ENCODE assay signal across 8 cellular contexts in the genomic region with DNA sequence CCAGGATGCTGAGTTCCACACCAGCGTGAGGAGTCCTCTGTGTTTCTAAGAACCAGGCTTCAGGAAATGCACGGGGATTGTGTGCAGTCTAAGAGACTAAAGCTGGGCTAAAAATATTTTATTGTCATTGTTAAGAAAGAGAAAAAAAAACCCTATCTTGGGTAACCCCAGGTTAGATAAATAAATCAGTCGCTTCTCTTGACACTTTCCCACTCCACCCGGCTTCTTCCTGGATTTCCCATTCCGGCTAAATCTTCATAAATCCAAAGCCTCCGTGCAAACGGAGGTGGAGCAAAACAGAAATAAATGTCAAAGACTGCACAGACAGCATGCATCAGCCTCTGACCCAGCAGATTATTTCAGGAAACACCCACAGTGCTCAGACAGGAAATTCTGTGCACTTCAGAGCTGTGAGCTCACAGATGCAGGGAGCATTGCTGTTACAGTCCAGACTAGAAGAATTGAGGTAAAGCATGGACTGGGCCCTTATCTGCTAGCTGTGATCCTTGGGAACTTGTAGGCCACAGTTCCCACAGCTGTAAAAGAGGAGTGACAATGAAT. TPM values are rescaled to one million over a fixed set of nuclear protein-coding genes. Genes with fewer than 3 reads are reported as not detected.
A peak's percentile ranks its signal among the peaks of the same experiment; 100 is the strongest.
DNase-seq lines count a peak whose midpoint lies in the region; ATAC-seq and TF ChIP-seq lines count a peak whose summit lies in the region.

No MANE protein-coding gene starts in this region.

- TF ChIP-seq EP300 in gastroesophageal sphincter (IDR thresholded peaks at IDR 0.05): no peak

- peaks cover 36% of the 10 kb centered on the region for H3K4me1 Mint-ChIP-seq in activated CD4-positive, alpha-beta T cell treated with anti-CD3 and anti-CD28 coated beads, Interleukin-2, amount 10 ng/mL, durations not matched to agents 24 days and 14 days

- peak overlapping the region; percentile 92 for H3K27ac Mint-ChIP-seq in activated CD4-positive, alpha-beta T cell treated with anti-CD3 and anti-CD28 coated beads, Interleukin-2, amount 10 ng/mL, durations not matched to agents 24 days and 14 days

- H2AFZ ChIP-seq in smooth muscle cell (ENCODE audit: low read depth): peak overlapping the region; percentile 10

- DNase-seq in A172 (ENCODE audit: low spot score) (peak; percentile 89), smooth muscle cell (lab: John Stamatoyannopoulos, UW; ENCODE audit: unreplicated experiment) (no peak), NCI-H1092 (lab: John Stamatoyannopoulos, UW) (no peak), COLO829 (ENCODE audit: low spot score) (no peak)
- DNase-seq in activated CD4-positive, alpha-beta T cell treated with anti-CD3 and anti-CD28 coated beads, Interleukin-2, amount 10 ng/mL, durations not matched to agents 24 days and 14 days: peak; percentile 83

- no peaks in the 10 kb centered on the region for H3K36me3 ChIP-seq in gastroesophageal sphincter
- no peaks in the 10 kb centered on the region for H3K36me3 ChIP-seq in smooth muscle cell (ENCODE audit: low read depth)

- H3K9ac ChIP-seq in smooth muscle cell (ENCODE audit: low read depth): peak overlapping the region; percentile 25

- whole genome bisulfite sequencing in gastroesophageal sphincter (ENCODE audit: low coverage in 1 of 2), 2 donors: 2 to 13% methylated on average over 5 to 7 of the region's 7 CpGs
- 21% methylated on average over 7 of the region's 7 CpGs for WGBS in smooth muscle cell (ENCODE audit: low lambda C conversion rate)

- H3K27me3 Mint-ChIP-seq in activated CD4-positive, alpha-beta T cell treated with anti-CD3 and anti-CD28 coated beads, Interleukin-2, amount 10 ng/mL, durations not matched to agents 24 days and 14 days: no peaks in the 10 kb centered on the region

- H3K27me3 ChIP-seq in gastroesophageal sphincter (no peaks in the 10 kb centered on the region), smooth muscle cell (ENCODE audit: low read depth) (peaks cover 3% of the 10 kb centered on the region)

- H3K9me3 ChIP-seq in gastroesophageal sphincter: no peaks in the 10 kb centered on the region
- no peaks in the 10 kb centered on the region for H3K9me3 ChIP-seq in smooth muscle cell (replicated peaks; ENCODE audit: low read depth)

- H3K4me1 ChIP-seq in gastroesophageal sphincter: peaks cover 0 to 23% (median 12%) of the 10 kb centered on the region in 3 donors
- H3K4me1 ChIP-seq in smooth muscle cell (ENCODE audit: low read depth): no peaks in the 10 kb centered on the region

- no peaks in the 10 kb centered on the region for H3F3A ChIP-seq in smooth muscle cell (ENCODE audit: low read depth)

- no peaks in the 10 kb centered on the region for H3K79me2 ChIP-seq in smooth muscle cell (ENCODE audit: low read depth)

- peak overlapping the region in 3 of 4 donors; percentile 13 to 42 (median 37) for H3K27ac ChIP-seq in gastroesophageal sphincter
- H3K27ac ChIP-seq in smooth muscle cell (ENCODE audit: low read depth): peak overlapping the region; percentile 65

- peak; percentile 59 for ATAC-seq in GM18511 (IDR thresholded peaks at IDR 0.05; ENCODE audit: unreplicated experiment)
- ATAC-seq in HG03095 (IDR thresholded peaks at IDR 0.05; ENCODE audit: unreplicated experiment): peak; percentile 50
- ATAC-seq in gastroesophageal sphincter: no peak

- peaks cover 6% of the 10 kb centered on the region for H3K36me3 Mint-ChIP-seq in activated CD4-positive, alpha-beta T cell treated with anti-CD3 and anti-CD28 coated beads, Interleukin-2, amount 10 ng/mL, durations not matched to agents 24 days and 14 days (ENCODE audit: low read depth)

- H3K4me3 ChIP-seq in gastroesophageal sphincter (no peak overlapping the region), smooth muscle cell (peak overlapping the region; percentile 3)

- no peak for TF ChIP-seq POLR2A in gastroesophageal sphincter (IDR thresholded peaks at IDR 0.05)

- H4K20me1 ChIP-seq in smooth muscle cell (ENCODE audit: low read depth): no peaks in the 10 kb centered on the region

- TF ChIP-seq CTCF in gastroesophageal sphincter (IDR thresholded peaks at IDR 0.05) (no peak), smooth muscle cell (IDR thresholded peaks at IDR 0.05; ENCODE audit: borderline replicate concordance, insufficient read depth, poor library complexity, severe bottlenecking) (no peak)

- peak overlapping the region; percentile 60 for H3K4me2 ChIP-seq in smooth muscle cell

- peaks cover 6% of the 10 kb centered on the region for H3K9me3 Mint-ChIP-seq in activated CD4-positive, alpha-beta T cell treated with anti-CD3 and anti-CD28 coated beads, Interleukin-2, amount 10 ng/mL, durations not matched to agents 24 days and 14 days

- intact Hi-C loops in activated CD4-positive, alpha-beta T cell treated with anti-CD3 and anti-CD28 coated beads, Interleukin-2, amount 10 ng/mL, durations not matched to agents 24 days and 14 days (cut with micrococcal nuclease): loop anchor here (1.0 to 10.0 kb wide), 2 partner anchors 10 to 683 kb away; a partner anchor contains a TSS

- peak overlapping the region; percentile 78 for H3K4me3 Mint-ChIP-seq in activated CD4-positive, alpha-beta T cell treated with anti-CD3 and anti-CD28 coated beads, Interleukin-2, amount 10 ng/mL, durations not matched to agents 24 days and 14 days

RNA-seq across cellular contexts. Expression of a gene that starts 44.8 kb away (rescaled TPM):
- 4.9 and 5.2 TPM in 2 replicates for total RNA-seq in A172 (2014; rRNA removed; shearing (Covaris generic))
- not detected in 2 replicates for total RNA-seq in activated CD4-positive, alpha-beta T cell treated with anti-CD3 and anti-CD28 coated beads, Interleukin-2, amount 10 ng/mL, durations not matched to agents 24 days and 14 days
- total RNA-seq in gastroesophageal sphincter (1 to 10 TPM; 1.2 to 2.7 (median 1.7) TPM), smooth muscle cell (7.4 and 7.5 TPM in 2 replicates)
- 3.1 and 4.4 TPM in 2 replicates for polyA plus RNA-seq in smooth muscle cell

Comparison
In these comparisons a context has a peak if more than half of its experiments do, and no peak if none do; other contexts are left out.
1. DNase-seq: peak in A172 (single experiment) and activated CD4-positive, alpha-beta T cell treated with anti-CD3 and anti-CD28 coated beads, Interleukin-2, amount 10 ng/mL, durations not matched to agents 24 days and 14 days (single experiment); none in smooth muscle cell (single experiment), NCI-H1092 (single experiment) and COLO829 (single experiment).